8 cellular contexts compared by ENCODE assay signal in the genomic region with DNA sequence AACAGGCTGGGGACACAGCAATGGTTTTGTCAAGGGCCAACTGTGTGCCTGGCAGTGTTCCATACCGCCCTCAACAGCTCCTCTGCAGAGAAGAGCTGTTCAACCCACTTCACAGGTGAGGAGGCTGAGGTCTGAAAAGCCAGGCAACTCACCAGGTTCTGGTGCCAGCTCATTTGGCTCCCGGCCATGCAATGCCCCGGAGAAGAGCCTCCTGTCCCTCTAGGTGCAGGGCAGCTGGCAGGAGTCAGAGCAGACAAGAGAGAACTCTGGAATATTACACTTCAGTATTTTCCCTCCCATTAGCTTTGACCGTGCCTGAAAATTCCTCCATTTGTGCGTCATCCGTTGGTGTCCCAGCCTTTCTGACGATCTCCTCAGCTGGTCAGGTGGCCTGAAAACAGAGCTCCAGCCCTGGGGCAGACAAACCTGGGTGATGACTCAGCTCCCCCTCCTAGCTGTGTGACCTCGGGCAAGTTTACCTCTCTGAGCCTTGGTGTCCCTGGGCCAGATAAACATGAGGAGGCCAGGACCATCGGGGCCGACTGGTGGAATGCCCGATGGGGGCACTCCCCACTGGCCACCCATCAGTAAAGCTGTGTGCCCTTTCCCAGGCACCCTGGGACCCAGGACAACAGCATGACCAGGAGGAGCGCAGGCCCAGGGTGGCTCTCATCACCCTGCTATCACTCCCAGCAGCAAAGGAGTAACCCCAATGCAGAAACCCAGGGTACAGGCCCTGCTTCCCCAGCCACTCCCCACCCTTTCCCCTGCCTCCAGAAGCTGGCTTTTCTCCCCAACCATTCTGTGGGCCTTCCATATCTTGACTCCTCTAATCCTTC. TPM values are rescaled to one million over a fixed set of nuclear protein-coding genes. Genes with fewer than 3 reads are reported as not detected.
A peak's percentile ranks its signal among the peaks of the same experiment; 100 is the strongest.
DNase-seq lines count a peak whose midpoint lies in the region; ATAC-seq, FAIRE-seq and TF ChIP-seq lines count a peak whose summit lies in the region.

No MANE protein-coding gene starts in this region.

- ATAC-seq in A549: peak; percentile 61
- ATAC-seq in right cardiac atrium: peak in 1 of 2 donors; percentile 9
- no peak for ATAC-seq in HG03354 (IDR thresholded peaks at IDR 0.05; ENCODE audit: poor library complexity, severe bottlenecking, unreplicated experiment)
- ATAC-seq in GM21529 (IDR thresholded peaks at IDR 0.05; ENCODE audit: unreplicated experiment): no peak
- no peak for ATAC-seq in GM21360 (IDR thresholded peaks at IDR 0.05; ENCODE audit: unreplicated experiment)

- H3K4me3 ChIP-seq in A549: peak overlapping the region; percentile 69; the same call in 2 of the 3 replicates
- H3K4me3 ChIP-seq in HL-60 (replicated peaks; ENCODE audit: insufficient read depth, low read length): peak overlapping the region; percentile 51; the same call in 1 of the 2 replicates
- no peak overlapping the region for H3K4me3 ChIP-seq in right cardiac atrium (ENCODE audit: low read length)
- H3K4me3 ChIP-seq in smooth muscle cell: peak overlapping the region; percentile 60

- peak overlapping the region; percentile 25 for H3K9ac ChIP-seq in smooth muscle cell (ENCODE audit: low read depth)

- peaks cover 17% of the 10 kb centered on the region for H3F3A ChIP-seq in smooth muscle cell (ENCODE audit: low read depth)

- POLR2A ChIA-PET in A549 (lab: Yijun Ruan, JAX): interaction anchor here (0.6 to 1.7 kb wide), 5 partner anchors 10 to 178 kb away, joined by 3 to 9 read pairs (median 3); a partner anchor contains a TSS

- H4K20me1 ChIP-seq in smooth muscle cell (ENCODE audit: low read depth): no peaks in the 10 kb centered on the region

- H3K27me3 Mint-ChIP-seq in activated naive CD8-positive, alpha-beta T cell: no peaks in the 10 kb centered on the region

- H3K36me3 ChIP-seq in smooth muscle cell (ENCODE audit: low read depth): no peaks in the 10 kb centered on the region

- DNase-seq in A549 (ENCODE audit: low read depth in 1 of 2, low spot score in 1 of 2): peak; percentile 91 to 96
- no peak for DNase-seq in HL-60 (ENCODE audit: low read depth in 1 of 2, low spot score in 1 of 2)
- DNase-seq in right cardiac atrium: peak in 2 of 3 donors; percentile 51 to 82
- no peak for DNase-seq in smooth muscle cell (lab: John Stamatoyannopoulos, UW; ENCODE audit: unreplicated experiment)

- intact Hi-C loops in right cardiac atrium (cut with DNase I): loop anchor here in 3 of 4 donors (2.0 to 5.0 kb wide), 3 partner anchors 31 to 120 kb away; no protein-coding TSS in a partner anchor

- TF ChIP-seq CTCF in A549 (IDR thresholded peaks at IDR 0.05): no peak
- no peak for TF ChIP-seq CTCF in HL-60 (IDR thresholded peaks at IDR 0.05; ENCODE audit: insufficient read depth, low read length)
- no peak for TF ChIP-seq CTCF in smooth muscle cell (IDR thresholded peaks at IDR 0.05; ENCODE audit: borderline replicate concordance, insufficient read depth, poor library complexity, severe bottlenecking)

- FAIRE-seq in A549 (lab: Jason Lieb, UNC): peak; percentile 68

- TF ChIP-seq RAD21 in A549 (conservative IDR thresholded peaks at IDR 0.05 in 1 of 2, IDR thresholded peaks at IDR 0.05 in 1 of 2): peak; percentile 1 to 17; a peak in 2 of 5 replicates

- H3K9me3 ChIP-seq in A549: no peaks in the 10 kb centered on the region
- H3K9me3 ChIP-seq in right cardiac atrium (ENCODE audit: control insufficient read depth, low read length): no peaks in the 10 kb centered on the region
- no peaks in the 10 kb centered on the region for H3K9me3 ChIP-seq in smooth muscle cell (replicated peaks; ENCODE audit: low read depth)

- no peaks in the 10 kb centered on the region for H3K36me3 Mint-ChIP-seq in activated naive CD8-positive, alpha-beta T cell

- H3K79me2 ChIP-seq in smooth muscle cell (ENCODE audit: low read depth): no peaks in the 10 kb centered on the region

- CTCF ChIA-PET in A549 (lab: Yijun Ruan, JAX): interaction anchor here (0.6 to 7.6 kb wide), 24 partner anchors 10 to 653 kb away, joined by 3 to 126 read pairs (median 4); a partner anchor contains a TSS

- peaks cover 68% of the 10 kb centered on the region for H3K4me1 ChIP-seq in A549
- peaks cover 22% of the 10 kb centered on the region for H3K4me1 ChIP-seq in right cardiac atrium (ENCODE audit: control insufficient read depth, insufficient read depth, low read length)
- H3K4me1 ChIP-seq in smooth muscle cell (ENCODE audit: low read depth): peaks cover 11% of the 10 kb centered on the region

- 3% methylated on average over 5 of the region's 12 CpGs for WGBS in A549 (ENCODE audit: missing lambda C conversion rate)
- 41% methylated on average over 12 of the region's 12 CpGs for WGBS in right cardiac atrium
- WGBS in smooth muscle cell (ENCODE audit: low lambda C conversion rate): 48% methylated on average over 12 of the region's 12 CpGs

- no peaks in the 10 kb centered on the region for H3K9me3 Mint-ChIP-seq in activated naive CD8-positive, alpha-beta T cell (ENCODE audit: low read depth)

- TF ChIP-seq POLR2A in A549 (IDR thresholded peaks at IDR 0.05; ENCODE audit: low read length): no peak; the same call in 1 of the 2 replicates

- H3K4me2 ChIP-seq in A549 (peak overlapping the region; percentile 98), smooth muscle cell (peak overlapping the region; percentile 91)

- no peak overlapping the region for H2AFZ ChIP-seq in smooth muscle cell (ENCODE audit: low read depth)

- peak; percentile 77 to 89 for TF ChIP-seq EP300 in A549 (IDR thresholded peaks at IDR 0.05)

- H3K27ac Mint-ChIP-seq in activated naive CD8-positive, alpha-beta T cell: peak overlapping the region; percentile 96

- H3K4me3 Mint-ChIP-seq in activated naive CD8-positive, alpha-beta T cell: peak overlapping the region; percentile 87

- H3K27me3 ChIP-seq in HL-60 (ENCODE audit: insufficient read depth, poor library complexity, severe bottlenecking) (no peaks in the 10 kb centered on the region), right cardiac atrium (ENCODE audit: control insufficient read depth, insufficient read depth) (no peaks in the 10 kb centered on the region), smooth muscle cell (ENCODE audit: low read depth) (no peaks in the 10 kb centered on the region)

- H3K4me1 Mint-ChIP-seq in activated naive CD8-positive, alpha-beta T cell (ENCODE audit: low read depth): peaks cover 58% of the 10 kb centered on the region

- peak overlapping the region; percentile 99 to 100 for H3K27ac ChIP-seq in A549
- no peak overlapping the region for H3K27ac ChIP-seq in HL-60 (replicated peaks)
- peak overlapping the region; percentile 61 for H3K27ac ChIP-seq in right cardiac atrium (ENCODE audit: low read length)
- H3K27ac ChIP-seq in smooth muscle cell (ENCODE audit: low read depth): peak overlapping the region; percentile 84

TF ChIP-seq in A549, 52 proteins besides CTCF, POLR2A, EP300 and RAD21 (continues in another document):
- TF ChIP-seq GATA3 (IDR thresholded peaks at IDR 0.05; ENCODE audit: borderline replicate concordance) (peak; percentile 89), ESRRA (IDR thresholded peaks at IDR 0.05; ENCODE audit: borderline replicate concordance, low read length) (no peak), NR3C1 (IDR thresholded peaks at IDR 0.05) (no peak), HEYL (CRISPR knock-in tag; IDR thresholded peaks at IDR 0.05) (no peak), MAZ (IDR thresholded peaks at IDR 0.05; ENCODE audit: borderline replicate concordance, low read depth, low read length) (no peak), FOXS1 (CRISPR knock-in tag; IDR thresholded peaks at IDR 0.05) (no peak), MAFK (IDR thresholded peaks at IDR 0.05; ENCODE audit: partially characterized antibody) (peak; percentile 81), BHLHE40 (IDR thresholded peaks at IDR 0.05; ENCODE audit: low read depth, low read length) (peak; percentile 43; the same call in 1 of the 2 replicates), MYC (IDR thresholded peaks at IDR 0.05; ENCODE audit: borderline replicate concordance, low read length) (no peak)

RNA-seq across cellular contexts. Expression of a gene that starts 9.6 kb away (rescaled TPM):
- polyA plus RNA-seq in A549 (2011; rRNA removed) (18.6 and 24.7 TPM in 2 replicates), A549 (2017; fragmentation: RNase III; extraction: RNeasy Plus Mini Kit Qiagen cat#74134 plus additional on column Dnase treatment) (17.6 to 26.7 TPM (median 24.5 TPM) in 3 replicates), right cardiac atrium (2.0 TPM), smooth muscle cell (26.8 and 33.6 TPM in 2 replicates)
- 14.8 and 26.9 TPM in 2 replicates for polyA plus RNA-seq in A549 (2012; cell fraction: cytosol; rRNA removed)
- 33.8 and 39.1 TPM in 2 replicates for polyA plus RNA-seq in A549 (2012; cell fraction: nucleus; rRNA removed)
- 11.1 and 12.9 TPM in 2 replicates for polyA minus RNA-seq in A549 (2011; rRNA and poly(A)+ RNA removed)
- total RNA-seq in right cardiac atrium (1 to 10 TPM; 2.8 to 3.3 (median 2.8) TPM), smooth muscle cell (11.8 and 14.3 TPM in 2 replicates)

RNA-seq across cellular contexts. Expression of a gene that starts 14.6 kb away (rescaled TPM):
- polyA plus RNA-seq in A549 (2011; rRNA removed) (not detected in 2 replicates), A549 (2017; fragmentation: RNase III; extraction: RNeasy Plus Mini Kit Qiagen cat#74134 plus additional on column Dnase treatment) (not detected in 3 replicates), right cardiac atrium (not detected), smooth muscle cell (not detected in 2 replicates)
- not detected in 2 replicates for polyA plus RNA-seq in A549 (2012; cell fraction: cytosol; rRNA removed)
- 0.07 TPM in 1 of 2 replicates, not detected in the other for polyA plus RNA-seq in A549 (2012; cell fraction: nucleus; rRNA removed)
- polyA minus RNA-seq in A549 (2011; rRNA and poly(A)+ RNA removed): not detected in 2 replicates
- total RNA-seq in right cardiac atrium (not detected), smooth muscle cell (not detected in 2 replicates)

RNA-seq across cellular contexts. Expression of a gene that starts 46.4 kb away (rescaled TPM):
- 0.12 TPM in 1 of 2 replicates, not detected in the other for polyA plus RNA-seq in A549 (2011; rRNA removed)
- 0.12 and 0.16 TPM in 2 replicates for polyA plus RNA-seq in A549 (2012; cell fraction: cytosol; rRNA removed)
- 0.17 and 0.22 TPM in 2 replicates for polyA plus RNA-seq in A549 (2012; cell fraction: nucleus; rRNA removed)
- 0.05 to 0.07 TPM (median 0.05 TPM) in 3 replicates for polyA plus RNA-seq in A549 (2017; fragmentation: RNase III; extraction: RNeasy Plus Mini Kit Qiagen cat#74134 plus additional on column Dnase treatment)
- not detected in 2 replicates for polyA minus RNA-seq in A549 (2011; rRNA and poly(A)+ RNA removed)
- total RNA-seq in right cardiac atrium: 1 to 10 TPM; 3.6 to 8.6 (median 5.7) TPM
- 1.8 TPM for polyA plus RNA-seq in right cardiac atrium
- 3.6 and 6.5 TPM in 2 replicates for total RNA-seq in smooth muscle cell
- polyA plus RNA-seq in smooth muscle cell: 3.3 and 4.0 TPM in 2 replicates

RNA-seq across cellular contexts. Expression of a gene that starts 48.0 kb away (rescaled TPM):
- polyA plus RNA-seq in A549 (2011; rRNA removed) (0.05 and 0.14 TPM in 2 replicates), A549 (2017; fragmentation: RNase III; extraction: RNeasy Plus Mini Kit Qiagen cat#74134 plus additional on column Dnase treatment) (0.04 to 0.17 TPM (median 0.05 TPM) in 3 replicates), right cardiac atrium (0.32 TPM), smooth muscle cell (3.6 and 3.8 TPM in 2 replicates)
- polyA plus RNA-seq in A549 (2012; cell fraction: cytosol; rRNA removed): 0.05 and 0.09 TPM in 2 replicates
- polyA plus RNA-seq in A549 (2012; cell fraction: nucleus; rRNA removed): 0.09 and 0.12 TPM in 2 replicates
- polyA minus RNA-seq in A549 (2011; rRNA and poly(A)+ RNA removed): not detected in 2 replicates
- total RNA-seq in right cardiac atrium (under 1 TPM; 0.63 to 0.97 (median 0.72) TPM), smooth muscle cell (0.76 and 1.1 TPM in 2 replicates)

Comparison
In these comparisons a context has a peak if more than half of its experiments do, and no peak if none do; other contexts are left out.
1. ATAC-seq: peak in A549 (2 of 2); none in HG03354 (single experiment), GM21529 (single experiment) and GM21360 (single experiment).
2. DNase-seq: peak in A549 (2 of 2) and right cardiac atrium (2 of 3); none in HL-60 (0 of 2) and smooth muscle cell (single experiment).